In genomic region chr2:1744446-1745170, GRCh38 we compare ENCODE assay signal across 9 cellular contexts. TPM values are rescaled to one million over a fixed set of nuclear protein-coding genes. Genes with fewer than 3 reads are reported as not detected.
DNase-seq lines count a peak whose midpoint lies in the region; ATAC-seq and TF ChIP-seq lines count a peak whose summit lies in the region.
"Had no signal": no experiment of that assay in that cellular context is flagged by ENCODE, and none has a peak within 500 bp of the region (broad histone marks: within the 10 kb centered on the region; RNA-seq: fewer than 3 reads in every experiment).

Gene PXDN, minus strand, starts transcription at chr2:1744515. Its CDS starts 60 bp downstream, at chr2:1744455.

- H3K36me3 ChIP-seq in thoracic aorta, result no peaks in the 10 kb centered on the region
- H3K36me3 ChIP-seq: neutrophil had no signal

- ATAC-seq in thoracic aorta (ENCODE audit: insufficient number of reproducible peaks, low FRiP score, low read depth), result no peak
- no peak for ATAC-seq in HG03439 (IDR thresholded peaks at IDR 0.05; ENCODE audit: unreplicated experiment)

- H3K27me3 ChIP-seq in thoracic aorta (replicated peaks; ENCODE audit: insufficient read depth), result no peaks in the 10 kb centered on the region

- no peaks in the 10 kb centered on the region for H3K9me3 ChIP-seq in thoracic aorta
- H3K9me3 ChIP-seq: neutrophil had no signal

- H3K4me3 ChIP-seq in lower leg skin (ENCODE audit: low read depth, poor library complexity, severe bottlenecking), result peak within 1 kb of the TSS; percentile 51
- peak within 1 kb of the TSS; percentile 94 for H3K4me3 ChIP-seq in thoracic aorta

- no peak for TF ChIP-seq POLR2A in lower leg skin (IDR thresholded peaks at IDR 0.05)

- peaks cover 13 to 43% of the 10 kb centered on the region in 2 donors for H3K4me1 ChIP-seq in thoracic aorta (ENCODE audit: control insufficient read depth in 1 of 2, low read depth in 2 of 2)

- in situ Hi-C loops in Caki2 (cut with HindIII; ENCODE audit: low pct_unique_long_range_greater_than_20kb, low sequenced_read_pairs), result loop anchor here (5.0 kb wide), 1 partner anchor 192 kb away; no protein-coding TSS in a partner anchor

- H3K27ac ChIP-seq in thoracic aorta, result peak within 1 kb of the TSS; percentile 96 to 99
- H3K27ac ChIP-seq: neutrophil had no signal

- 2% methylated on average over 26 to 30 of the region's 71 CpGs for WGBS in lower leg skin, 2 donors

- DNase-seq in Caki2 (ENCODE audit: low read depth) (peak; percentile 74), NCI-H2227 (lab: John Stamatoyannopoulos, UW; ENCODE audit: unreplicated experiment) (peak; percentile 78), dermis blood vessel endothelial cell (peak; percentile 70), lower leg skin (ENCODE audit: low spot score in 2 of 2) (peak; percentile 18 to 89), thoracic aorta (ENCODE audit: low spot score) (no peak), inferior parietal cortex (ENCODE audit: extremely low spot score) (no peak), SHP77 treated with DMSO at 0.1 percent for 48 hours (lab: John Stamatoyannopoulos, UW) (no peak)

- intact Hi-C loops in lower leg skin (cut with DNase I; ENCODE audit: low total_unique reads), result no loop called here

- no peak for TF ChIP-seq CTCF in lower leg skin (IDR thresholded peaks at IDR 0.05)
- no peak for TF ChIP-seq CTCF in thoracic aorta (IDR thresholded peaks at IDR 0.05)

RNA-seq across cellular contexts. Expression of gene PXDN, which starts in this region (rescaled TPM):
- 101 and 131 TPM in 2 replicates for total RNA-seq in Caki2 (2014; rRNA removed; shearing (Covaris generic); ENCODE audit: low replicate concordance)
- total RNA-seq in dermis blood vessel endothelial cell, result 563 and 762 TPM in 2 replicates
- total RNA-seq in lower leg skin, result 10 to 100 TPM in 1 of 4 donors, 1 to 10 TPM in 3; 4.7 to 13.7 (median 7.0) TPM
- total RNA-seq in thoracic aorta, result 100 to 1,000 TPM in 1 of 2 donors, 10 to 100 TPM in 1; 97.5 to 114 TPM

Comparison
In these comparisons a context has a peak if more than half of its experiments do, and no peak if none do; other contexts are left out.
1. DNase-seq: peak in Caki2 (single experiment), NCI-H2227 (single experiment), dermis blood vessel endothelial cell (single experiment) and lower leg skin (2 of 2); none in thoracic aorta (single experiment), inferior parietal cortex (single experiment) and SHP77 treated with DMSO at 0.1 percent for 48 hours (single experiment).